Comparison of ENCODE assay signal across 8 cellular contexts in genomic region chr15:63503739-63504246, GRCh38. TPM values are rescaled to one million over a fixed set of nuclear protein-coding genes. Genes with fewer than 3 reads are reported as not detected.
DNase-seq lines count a peak whose midpoint lies in the region; ATAC-seq lines count a peak whose summit lies in the region.

No MANE protein-coding gene starts in this region.

- peaks cover 36% of the 10 kb centered on the region for H3K4me1 ChIP-seq in Karpas-422 (ENCODE audit: low read length)

- ATAC-seq in GM21737 (IDR thresholded peaks at IDR 0.05; ENCODE audit: unreplicated experiment), result peak; percentile 17

- peak overlapping the region; percentile 95 for H3K4me2 ChIP-seq in Karpas-422 (ENCODE audit: low read depth, low read length, poor library complexity, severe bottlenecking)

- peak; percentile 86 for DNase-seq in EL
- DNase-seq in Karpas-422, result peak; percentile 76
- peak; percentile 85 for DNase-seq in activated CD4-positive, alpha-beta T cell treated with anti-CD3 and anti-CD28 coated beads for 1 hour
- peak; percentile 56 for DNase-seq in dedifferentiated amniotic fluid mesenchymal stem cell (ENCODE audit: extremely low spot score)
- DNase-seq in lung microvascular endothelial cell (ENCODE audit: low read depth in 2 of 2), result peak; percentile 78 to 85
- DNase-seq in stimulated activated CD8-positive, alpha-beta memory T cell treated with anti-CD3 and anti-CD28 coated beads, Interleukin-15, amount 100 ng/mL, for 1 hour (ENCODE audit: low read depth), result peak; percentile 65
- no peak for DNase-seq in cerebellar cortex (ENCODE audit: low spot score)

- no peaks in the 10 kb centered on the region for H3K9me3 ChIP-seq in Karpas-422 (ENCODE audit: low read length)

- peaks cover 18% of the 10 kb centered on the region for H4K20me1 ChIP-seq in Karpas-422 (ENCODE audit: insufficient read depth, low read depth, low read length)

- peaks cover 6% of the 10 kb centered on the region for H3K79me2 ChIP-seq in Karpas-422 (ENCODE audit: low read length)

- H3K9ac ChIP-seq in Karpas-422 (ENCODE audit: low read length), result peak overlapping the region; percentile 71

- peak overlapping the region; percentile 86 for H2AFZ ChIP-seq in Karpas-422 (ENCODE audit: low read length)

- no peaks in the 10 kb centered on the region for H3K36me3 ChIP-seq in Karpas-422 (ENCODE audit: insufficient read depth, low read length)

- no peaks in the 10 kb centered on the region for H3K9me2 ChIP-seq in Karpas-422 (replicated peaks; ENCODE audit: insufficient read depth, low read length)

- H3K27me3 ChIP-seq in Karpas-422 (ENCODE audit: low read length), result no peaks in the 10 kb centered on the region

- H3K4me3 ChIP-seq in Karpas-422 (ENCODE audit: low read length), result peak overlapping the region; percentile 75

- H3K27ac ChIP-seq in Karpas-422 (ENCODE audit: low read length), result no peak overlapping the region

RNA-seq across cellular contexts. Expression of gene USP3, which starts 0.6 kb away (rescaled TPM):
- 15.4 and 16.8 TPM in 2 replicates for total RNA-seq in Karpas-422 (2014; rRNA removed; shearing (Covaris generic); ENCODE audit: low replicate concordance)
- total RNA-seq in lung microvascular endothelial cell, result 25.3 and 30.0 TPM in 2 replicates
